In genomic region chr16:87628940-87629339, GRCh38 we compare ENCODE assay signal across 1 cellular context.
TF ChIP-seq lines count a peak whose summit lies in the region.

No MANE protein-coding gene starts in this region.

TF ChIP-seq in GM23338, 12 proteins besides CTCF, POLR2A, EP300 and RAD21 (continued from another document):
- TF ChIP-seq ZNF462 (CRISPR knock-in tag; IDR thresholded peaks at IDR 0.05) = no peak
- no peak for TF ChIP-seq ZNF331 (CRISPR knock-in tag; IDR thresholded peaks at IDR 0.05; ENCODE audit: low read depth)
- no peak for TF ChIP-seq ZNF114 (CRISPR knock-in tag; IDR thresholded peaks at IDR 0.05)
- no peak for TF ChIP-seq STAT1 (IDR thresholded peaks at IDR 0.05; ENCODE audit: unreplicated experiment)
- no peak for TF ChIP-seq REST (IDR thresholded peaks at IDR 0.05; ENCODE audit: unreplicated experiment)
- TF ChIP-seq ETS1 (IDR thresholded peaks at IDR 0.05) = no peak
- TF ChIP-seq POLR2AphosphoS5 (IDR thresholded peaks at IDR 0.05; ENCODE audit: low read depth) = no peak
- TF ChIP-seq NANOG (IDR thresholded peaks at IDR 0.05; ENCODE audit: borderline replicate concordance) = no peak
